In genomic region chr17:57548421-57549385, GRCh38 we compare ENCODE assay signal across 12 cellular contexts.
DNase-seq lines count a peak whose midpoint lies in the region; ATAC-seq and TF ChIP-seq lines count a peak whose summit lies in the region.
"Had no signal": no experiment of that assay in that cellular context is flagged by ENCODE, and none has a peak within 500 bp of the region (broad histone marks: within the 10 kb centered on the region; RNA-seq: fewer than 3 reads in every experiment).

No MANE protein-coding gene starts in this region.

- peak overlapping the region; percentile 99 for H3K27ac ChIP-seq in OCI-LY7 (ENCODE audit: low read depth, low read length, poor library complexity, severe bottlenecking)
- no peak overlapping the region for H3K27ac ChIP-seq in fibroblast of lung (ENCODE audit: insufficient read depth, low read length)
- peak overlapping the region; percentile 71 for H3K27ac ChIP-seq in neural cell (ENCODE audit: low read length)
- no peak overlapping the region for H3K27ac ChIP-seq in naive thymus-derived CD4-positive, alpha-beta T cell (ENCODE audit: low read depth, low read length)
- peak overlapping the region in 1 of 2 experiments; percentile 100; a peak in 2 of 4 replicates for H3K27ac ChIP-seq in SK-N-SH (ENCODE audit: low read depth in 2 of 2, low read length in 1 of 2)
- H3K27ac ChIP-seq in CD8-positive, alpha-beta memory T cell (ENCODE audit: low read depth, low read length) = no peak overlapping the region
- H3K27ac ChIP-seq: thoracic aorta had no signal

- DNase-seq in Daoy (ENCODE audit: low read depth) (peak; percentile 32), OCI-LY7 (ENCODE audit: low spot score) (peak; percentile 55), fibroblast of lung (ENCODE audit: low read depth in 2 of 2) (peak; percentile 16 to 61), mucosa of gallbladder (ENCODE audit: low spot score) (no peak), SK-N-SH (no peak)
- DNase-seq in naive thymus-derived CD4-positive, alpha-beta T cell = no peak
- DNase-seq in CD8-positive, alpha-beta memory T cell = no peak
- DNase-seq: anterior cingulate cortex, COR-L47, NCI-H1105 treated with DMSO at 0.1 percent for 48 hours had no signal

- no peaks in the 10 kb centered on the region for H3K27me3 Mint-ChIP-seq in naive thymus-derived CD4-positive, alpha-beta T cell
- no peaks in the 10 kb centered on the region for H3K27me3 Mint-ChIP-seq in CD8-positive, alpha-beta memory T cell

- TF ChIP-seq RAD21 in neural cell (conservative IDR thresholded peaks at IDR 0.05) = no peak
- TF ChIP-seq RAD21 in SK-N-SH (IDR thresholded peaks at IDR 0.05; ENCODE audit: low read length) = no peak

- H2AFZ ChIP-seq in OCI-LY7 (ENCODE audit: low read length) (no peak overlapping the region), fibroblast of lung (ENCODE audit: low read length) (no peak overlapping the region), neural cell (ENCODE audit: low read depth, low read length) (no peak overlapping the region), SK-N-SH (ENCODE audit: low read depth) (no peak overlapping the region)

- H3F3A ChIP-seq in neural cell (ENCODE audit: insufficient read depth, low read length, poor library complexity, severe bottlenecking) = peaks cover 15% of the 10 kb centered on the region
- H3F3A ChIP-seq in SK-N-SH (replicated peaks; ENCODE audit: insufficient read depth) = no peaks in the 10 kb centered on the region

- ATAC-seq in naive thymus-derived CD4-positive, alpha-beta T cell = no peak

- POLR2A ChIA-PET in OCI-LY7 (lab: Charles Lee) = interaction anchor here (0.6 to 6.1 kb wide), 13 partner anchors 8 to 762 kb away, joined by 3 to 38 read pairs (median 5); no protein-coding TSS in a partner anchor
- POLR2A ChIA-PET in naive thymus-derived CD4-positive, alpha-beta T cell (lab: Charles Lee) = no interaction called here
- POLR2A ChIA-PET in SK-N-SH (lab: Yijun Ruan, JAX) = interaction anchor here (0.6 to 1.2 kb wide), 4 partner anchors 10 to 74 kb away, joined by 3 to 4 read pairs (median 3); no protein-coding TSS in a partner anchor
- POLR2A ChIA-PET in CD8-positive, alpha-beta memory T cell (lab: Charles Lee) = no interaction called here

- H3K79me2 ChIP-seq in OCI-LY7 (ENCODE audit: insufficient read depth, low read depth, low read length) (peaks cover 24% of the 10 kb centered on the region; the same call in 1 of the 2 replicates), fibroblast of lung (ENCODE audit: control insufficient read depth, insufficient read depth, low read length) (no peaks in the 10 kb centered on the region), neural cell (replicated peaks; ENCODE audit: insufficient read depth, low read length) (peaks cover 28% of the 10 kb centered on the region), SK-N-SH (ENCODE audit: insufficient read depth) (0 out of 2 replicates have a peak, but pooled peaks cover 4% of the 10 kb centered on the region)

- H3K36me3 ChIP-seq in OCI-LY7 (ENCODE audit: insufficient read depth, low read length) (peaks cover 20% of the 10 kb centered on the region; the same call in 1 of the 2 replicates), fibroblast of lung (ENCODE audit: control insufficient read depth, insufficient read depth, low read length) (no peaks in the 10 kb centered on the region), neural cell (ENCODE audit: insufficient read depth, low read length) (no peaks in the 10 kb centered on the region), SK-N-SH (replicated peaks in 1 of 2; ENCODE audit: control insufficient read depth in 1 of 2, insufficient read depth in 2 of 2, low read length in 1 of 2) (no peaks in the 10 kb centered on the region)
- H3K36me3 ChIP-seq in naive thymus-derived CD4-positive, alpha-beta T cell (ENCODE audit: control insufficient read depth in 2 of 3, insufficient read depth in 3 of 3, low read length in 3 of 3) = no peaks in the 10 kb centered on the region
- H3K36me3 ChIP-seq in CD8-positive, alpha-beta memory T cell (ENCODE audit: insufficient read depth, low read length) = no peaks in the 10 kb centered on the region
- H3K36me3 ChIP-seq: thoracic aorta had no signal

- CTCF ChIA-PET in OCI-LY7 (lab: Charles Lee; ENCODE audit: unreplicated experiment) = interaction anchor here (0.6 to 1.1 kb wide), 4 partner anchors 19 to 305 kb away, joined by 4 to 15 read pairs (median 4); no protein-coding TSS in a partner anchor
- CTCF ChIA-PET in naive thymus-derived CD4-positive, alpha-beta T cell (lab: Charles Lee) = interaction anchor here (1.6 kb wide), 1 partner anchor 49 kb away, joined by 6 read pairs; no protein-coding TSS in a partner anchor
- CTCF ChIA-PET in SK-N-SH (lab: Yijun Ruan, JAX) = interaction anchor here (0.7 to 20.1 kb wide), 11 partner anchors 6 to 305 kb away, joined by 3 to 141 read pairs (median 6); no protein-coding TSS in a partner anchor
- CTCF ChIA-PET in CD8-positive, alpha-beta memory T cell (lab: Charles Lee) = interaction anchor here (1.1 kb wide), 1 partner anchor 13 kb away, joined by 3 read pairs; no protein-coding TSS in a partner anchor

- BruUV-seq in OCI-LY7 (replicated peaks; lab: Mats Ljungman, UMichigan) = no TSS peak

- TF ChIP-seq EP300 in neural cell (conservative IDR thresholded peaks at IDR 0.05; ENCODE audit: poor library complexity, severe bottlenecking) (peak; percentile 79), SK-N-SH (IDR thresholded peaks at IDR 0.05; ENCODE audit: borderline replicate concordance in 1 of 2, low read depth in 1 of 2, low read length in 1 of 2) (no peak)

- H3K4me1 Mint-ChIP-seq in naive thymus-derived CD4-positive, alpha-beta T cell = peaks cover 20 to 93% (median 71%) of the 10 kb centered on the region in 7 donors
- H3K4me1 Mint-ChIP-seq in CD8-positive, alpha-beta memory T cell = peaks cover 27 to 62% (median 35%) of the 10 kb centered on the region in 3 donors

- peak overlapping the region in 1 of 9 donors; percentile 24 for H3K27ac Mint-ChIP-seq in naive thymus-derived CD4-positive, alpha-beta T cell
- peak overlapping the region in 1 of 8 donors; percentile 78 for H3K27ac Mint-ChIP-seq in CD8-positive, alpha-beta memory T cell

- H3K4me3 ChIP-seq in OCI-LY7 (ENCODE audit: low read depth, low read length, poor library complexity, severe bottlenecking) (peak overlapping the region; percentile 84), fibroblast of lung (replicated peaks in 1 of 4; ENCODE audit: control extremely low read depth in 1 of 4, insufficient read depth in 1 of 4, low read depth in 3 of 4, low read length in 4 of 4) (no peak overlapping the region), neural cell (ENCODE audit: low read length) (peak overlapping the region; percentile 19), SK-N-SH (ENCODE audit: low read depth in 2 of 2, low read length in 1 of 2) (no peak overlapping the region)
- H3K4me3 ChIP-seq in naive thymus-derived CD4-positive, alpha-beta T cell (ENCODE audit: low read length) = no peak overlapping the region
- no peak overlapping the region for H3K4me3 ChIP-seq in CD8-positive, alpha-beta memory T cell (ENCODE audit: low read length)
- H3K4me3 ChIP-seq: thoracic aorta had no signal

- H3K36me3 Mint-ChIP-seq in naive thymus-derived CD4-positive, alpha-beta T cell = peaks cover 0 to 17% (median 0%) of the 10 kb centered on the region in 5 donors
- peaks cover 0 to 3% (median 0%) of the 10 kb centered on the region in 3 donors for H3K36me3 Mint-ChIP-seq in CD8-positive, alpha-beta memory T cell

- peaks cover 93% of the 10 kb centered on the region for H3K4me1 ChIP-seq in OCI-LY7 (ENCODE audit: insufficient read depth, low read length, poor library complexity, severe bottlenecking)
- H3K4me1 ChIP-seq in fibroblast of lung (ENCODE audit: control insufficient read depth, extremely low read depth, insufficient read depth, low read length) = no peaks in the 10 kb centered on the region
- peaks cover 4 to 19% of the 10 kb centered on the region in 2 donors for H3K4me1 ChIP-seq in naive thymus-derived CD4-positive, alpha-beta T cell (ENCODE audit: control insufficient read depth in 2 of 2, insufficient read depth in 2 of 2, low read length in 2 of 2)
- peaks cover 18 to 87% of the 10 kb centered on the region in 2 experiments for H3K4me1 ChIP-seq in SK-N-SH (ENCODE audit: control insufficient read depth in 1 of 2, insufficient read depth in 2 of 2, low read depth in 1 of 2, low read length in 1 of 2)
- H3K4me1 ChIP-seq in CD8-positive, alpha-beta memory T cell (ENCODE audit: insufficient read depth, low read length) = peaks cover 8% of the 10 kb centered on the region

- no peak overlapping the region for H3K9ac ChIP-seq in fibroblast of lung (ENCODE audit: insufficient read depth, low read length)
- peak overlapping the region; percentile 0 for H3K9ac ChIP-seq in neural cell (ENCODE audit: low read length)
- H3K9ac ChIP-seq in SK-N-SH = no peak overlapping the region

- no peak overlapping the region for H3K4me3 Mint-ChIP-seq in naive thymus-derived CD4-positive, alpha-beta T cell
- no peak overlapping the region for H3K4me3 Mint-ChIP-seq in CD8-positive, alpha-beta memory T cell

- intact Hi-C loops in OCI-LY7 (cut with micrococcal nuclease; ENCODE audit: unreplicated experiment) = no loop called here
- intact Hi-C loops in naive thymus-derived CD4-positive, alpha-beta T cell (cut with micrococcal nuclease) = no loop called here

- no peaks in the 10 kb centered on the region for H3K27me3 ChIP-seq in fibroblast of lung (ENCODE audit: control insufficient read depth, insufficient read depth, low read length)
- H3K27me3 ChIP-seq in neural cell (ENCODE audit: insufficient read depth, low read depth, low read length) = no peaks in the 10 kb centered on the region
- no peaks in the 10 kb centered on the region for H3K27me3 ChIP-seq in naive thymus-derived CD4-positive, alpha-beta T cell (ENCODE audit: control insufficient read depth in 2 of 2, insufficient read depth in 2 of 2, low read length in 2 of 2)
- H3K27me3 ChIP-seq in SK-N-SH (ENCODE audit: insufficient read depth) = no peaks in the 10 kb centered on the region
- H3K27me3 ChIP-seq in CD8-positive, alpha-beta memory T cell (ENCODE audit: insufficient read depth, low read length, poor library complexity, severe bottlenecking) = no peaks in the 10 kb centered on the region

- WGBS in SK-N-SH (ENCODE audit: low lambda C conversion rate) = 90% methylated on average over 18 of the region's 18 CpGs

- H3K9me3 Mint-ChIP-seq in naive thymus-derived CD4-positive, alpha-beta T cell = no peaks in the 10 kb centered on the region
- H3K9me3 Mint-ChIP-seq in CD8-positive, alpha-beta memory T cell = no peaks in the 10 kb centered on the region

- no peaks in the 10 kb centered on the region for H3K9me2 ChIP-seq in OCI-LY7 (ENCODE audit: insufficient read depth, low read length)
- no peaks in the 10 kb centered on the region for H3K9me2 ChIP-seq in neural cell (ENCODE audit: insufficient read depth, low read length)
- H3K9me2 ChIP-seq in SK-N-SH = no peaks in the 10 kb centered on the region

- H4K20me1 ChIP-seq in OCI-LY7 (ENCODE audit: insufficient read depth, low read length) (no peaks in the 10 kb centered on the region), fibroblast of lung (ENCODE audit: control insufficient read depth, extremely low read depth, insufficient read depth, low read length) (no peaks in the 10 kb centered on the region), neural cell (ENCODE audit: insufficient read depth) (no peaks in the 10 kb centered on the region), SK-N-SH (ENCODE audit: insufficient read depth) (no peaks in the 10 kb centered on the region)

- no peaks in the 10 kb centered on the region for H3K9me3 ChIP-seq in OCI-LY7 (ENCODE audit: low read length)
- H3K9me3 ChIP-seq in fibroblast of lung (ENCODE audit: control insufficient read depth, insufficient read depth, low read depth, low read length) = no peaks in the 10 kb centered on the region
- H3K9me3 ChIP-seq in neural cell (ENCODE audit: low read length) = no peaks in the 10 kb centered on the region
- no peaks in the 10 kb centered on the region for H3K9me3 ChIP-seq in naive thymus-derived CD4-positive, alpha-beta T cell (ENCODE audit: control insufficient read depth in 2 of 3, low read length in 3 of 3)
- no peaks in the 10 kb centered on the region for H3K9me3 ChIP-seq in SK-N-SH
- H3K9me3 ChIP-seq in CD8-positive, alpha-beta memory T cell (ENCODE audit: low read length) = no peaks in the 10 kb centered on the region
- H3K9me3 ChIP-seq: thoracic aorta had no signal

- H3K4me2 ChIP-seq in OCI-LY7 (ENCODE audit: low read length) = peak overlapping the region; percentile 79
- no peak overlapping the region for H3K4me2 ChIP-seq in fibroblast of lung (ENCODE audit: extremely low read depth, insufficient read depth, low read length)
- no peak overlapping the region for H3K4me2 ChIP-seq in neural cell (ENCODE audit: low read length)
- no peak overlapping the region for H3K4me2 ChIP-seq in SK-N-SH

- TF ChIP-seq CTCF in OCI-LY7 (conservative IDR thresholded peaks at IDR 0.05; ENCODE audit: low read length) (no peak), fibroblast of lung (conservative IDR thresholded peaks at IDR 0.05 in 1 of 2, IDR thresholded peaks at IDR 0.05 in 1 of 2; ENCODE audit: low read depth in 1 of 2, low read length in 2 of 2) (no peak), neural cell (IDR thresholded peaks at IDR 0.05; ENCODE audit: poor library complexity, severe bottlenecking) (no peak), SK-N-SH (IDR thresholded peaks at IDR 0.05) (no peak)

Comparison
In these comparisons a context has a peak if more than half of its experiments do, and no peak if none do; other contexts are left out.
1. DNase-seq: peak in Daoy (single experiment), OCI-LY7 (single experiment) and fibroblast of lung (2 of 2); none in naive thymus-derived CD4-positive, alpha-beta T cell (0 of 9), mucosa of gallbladder (single experiment), SK-N-SH (single experiment) and CD8-positive, alpha-beta memory T cell (0 of 5).
2. H3K27ac ChIP-seq: peak in OCI-LY7 (single experiment) and neural cell (single experiment); none in fibroblast of lung (single experiment), naive thymus-derived CD4-positive, alpha-beta T cell (single experiment) and CD8-positive, alpha-beta memory T cell (single experiment).
3. H3K4me3 ChIP-seq: peak in OCI-LY7 (single experiment) and neural cell (single experiment); none in fibroblast of lung (0 of 4), naive thymus-derived CD4-positive, alpha-beta T cell (single experiment), SK-N-SH (0 of 2) and CD8-positive, alpha-beta memory T cell (single experiment).
4. POLR2A ChIA-PET loops: an anchor here in OCI-LY7 (0.6 to 6.1 kb wide) and SK-N-SH (0.6 to 1.2 kb wide); none called in naive thymus-derived CD4-positive, alpha-beta T cell and CD8-positive, alpha-beta memory T cell.